Comparison of ENCODE assay signal across 1 cellular context in the genomic region with DNA sequence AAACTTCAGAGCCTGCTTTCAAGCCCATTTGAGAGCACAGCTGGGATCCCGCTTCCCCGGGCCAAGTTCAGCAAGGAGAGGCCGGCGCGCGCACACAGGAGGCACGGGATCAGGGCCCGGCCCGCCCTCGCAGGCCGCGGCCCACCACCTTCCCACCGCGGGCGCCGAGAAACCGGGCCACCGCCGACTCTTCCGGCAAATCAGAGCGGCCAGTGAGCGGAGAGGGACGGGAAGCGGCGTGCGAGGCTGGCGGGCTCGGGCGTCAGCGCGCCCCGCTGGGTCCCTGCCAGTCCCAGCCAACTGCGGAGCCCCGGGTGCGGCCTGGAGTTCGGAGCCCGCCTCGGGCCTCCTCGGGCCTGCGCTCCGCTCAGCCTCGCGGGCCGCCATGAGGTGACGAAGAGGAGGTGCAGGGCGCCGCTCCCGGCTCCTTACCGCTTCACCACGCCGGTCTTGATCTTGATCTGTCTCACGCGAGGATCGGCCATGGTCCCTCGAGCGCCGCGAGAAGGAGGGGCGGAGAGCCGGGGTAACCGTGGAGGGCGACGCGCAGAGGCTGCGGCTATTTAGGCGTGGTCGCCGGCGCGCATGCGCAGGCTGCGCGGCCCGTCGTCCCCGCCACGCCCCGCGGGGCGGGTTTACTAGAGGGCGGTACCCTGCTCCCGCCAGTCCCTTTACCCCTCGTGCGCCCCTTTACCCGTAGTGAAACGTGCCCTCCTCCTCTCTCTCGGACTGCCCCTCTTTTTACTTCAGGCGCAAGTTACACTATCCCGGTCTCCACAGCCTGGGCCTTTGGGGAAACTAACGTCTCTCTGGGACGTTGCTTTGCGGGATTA.
TF ChIP-seq lines count a peak whose summit lies in the region.

A gene with protein sequence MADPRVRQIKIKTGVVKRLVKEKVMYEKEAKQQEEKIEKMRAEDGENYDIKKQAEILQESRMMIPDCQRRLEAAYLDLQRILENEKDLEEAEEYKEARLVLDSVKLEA (minus strand): TSS at position 567 of the 833 bp plus-strand sequence. CDS start 82 bp downstream, at position 485.

TF ChIP-seq in K562, 482 proteins besides CTCF, POLR2A, EP300 and RAD21 (continued from another document and continues in another):
- TF ChIP-seq TBL1XR1 (IDR thresholded peaks at IDR 0.05; ENCODE audit: low read length in 2 of 2) (no peak), SIN3B (IDR thresholded peaks at IDR 0.05; ENCODE audit: low read depth) (peak; percentile 72; the same call in 1 of the 2 replicates), ADNP (tag; IDR thresholded peaks at IDR 0.05) (no peak), KLF16 (IDR thresholded peaks at IDR 0.05) (no peak), SP1 (CRISPR knock-in tag; IDR thresholded peaks at IDR 0.05) (peak; percentile 64), CBX2 (IDR thresholded peaks at IDR 0.05; ENCODE audit: insufficient read depth, low read length, poor library complexity, severe bottlenecking) (no peak), U2AF2 (optimal IDR thresholded peaks at IDR 0.05; ENCODE audit: low read depth, low read length) (no peak), ZNF124 (CRISPR knock-in tag; IDR thresholded peaks at IDR 0.05) (peak; percentile 89; the same call in 1 of the 2 replicates), PCBP1 (IDR thresholded peaks at IDR 0.05; ENCODE audit: low read depth, low read length, poor library complexity, severe bottlenecking) (peak; percentile 71), MAZ (CRISPR knock-in tag; conservative IDR thresholded peaks at IDR 0.05 in 1 of 2, IDR thresholded peaks at IDR 0.05 in 1 of 2) (peak; percentile 49 to 79; a peak in 3 of 4 replicates), NCOA1 (IDR thresholded peaks at IDR 0.05; ENCODE audit: low read depth) (no peak), CREB1 (IDR thresholded peaks at IDR 0.05) (peak; percentile 39), CREB1 (CRISPR knock-in tag; IDR thresholded peaks at IDR 0.05) (peak; percentile 45), ZSCAN32 (CRISPR knock-in tag; IDR thresholded peaks at IDR 0.05) (no peak), TRIM28 (IDR thresholded peaks at IDR 0.05) (no peak), RAD51 (IDR thresholded peaks at IDR 0.05; ENCODE audit: borderline replicate concordance, low read depth) (peak; percentile 89), HDAC2 (IDR thresholded peaks at IDR 0.05) (no peak), FOXP1 (CRISPR knock-in tag; IDR thresholded peaks at IDR 0.05) (peak; percentile 73), MED1 (CRISPR knock-in tag; IDR thresholded peaks at IDR 0.05; ENCODE audit: borderline replicate concordance) (no peak), TEAD4 (IDR thresholded peaks at IDR 0.05; ENCODE audit: low read length) (no peak), TEAD4 (CRISPR knock-in tag; IDR thresholded peaks at IDR 0.05; ENCODE audit: borderline replicate concordance) (no peak), TCF7 (IDR thresholded peaks at IDR 0.05; ENCODE audit: borderline replicate concordance) (no peak), HIVEP1 (CRISPR knock-in tag; IDR thresholded peaks at IDR 0.05) (no peak; the same call in 1 of the 2 replicates)
- TF ChIP-seq, protein P1, sequence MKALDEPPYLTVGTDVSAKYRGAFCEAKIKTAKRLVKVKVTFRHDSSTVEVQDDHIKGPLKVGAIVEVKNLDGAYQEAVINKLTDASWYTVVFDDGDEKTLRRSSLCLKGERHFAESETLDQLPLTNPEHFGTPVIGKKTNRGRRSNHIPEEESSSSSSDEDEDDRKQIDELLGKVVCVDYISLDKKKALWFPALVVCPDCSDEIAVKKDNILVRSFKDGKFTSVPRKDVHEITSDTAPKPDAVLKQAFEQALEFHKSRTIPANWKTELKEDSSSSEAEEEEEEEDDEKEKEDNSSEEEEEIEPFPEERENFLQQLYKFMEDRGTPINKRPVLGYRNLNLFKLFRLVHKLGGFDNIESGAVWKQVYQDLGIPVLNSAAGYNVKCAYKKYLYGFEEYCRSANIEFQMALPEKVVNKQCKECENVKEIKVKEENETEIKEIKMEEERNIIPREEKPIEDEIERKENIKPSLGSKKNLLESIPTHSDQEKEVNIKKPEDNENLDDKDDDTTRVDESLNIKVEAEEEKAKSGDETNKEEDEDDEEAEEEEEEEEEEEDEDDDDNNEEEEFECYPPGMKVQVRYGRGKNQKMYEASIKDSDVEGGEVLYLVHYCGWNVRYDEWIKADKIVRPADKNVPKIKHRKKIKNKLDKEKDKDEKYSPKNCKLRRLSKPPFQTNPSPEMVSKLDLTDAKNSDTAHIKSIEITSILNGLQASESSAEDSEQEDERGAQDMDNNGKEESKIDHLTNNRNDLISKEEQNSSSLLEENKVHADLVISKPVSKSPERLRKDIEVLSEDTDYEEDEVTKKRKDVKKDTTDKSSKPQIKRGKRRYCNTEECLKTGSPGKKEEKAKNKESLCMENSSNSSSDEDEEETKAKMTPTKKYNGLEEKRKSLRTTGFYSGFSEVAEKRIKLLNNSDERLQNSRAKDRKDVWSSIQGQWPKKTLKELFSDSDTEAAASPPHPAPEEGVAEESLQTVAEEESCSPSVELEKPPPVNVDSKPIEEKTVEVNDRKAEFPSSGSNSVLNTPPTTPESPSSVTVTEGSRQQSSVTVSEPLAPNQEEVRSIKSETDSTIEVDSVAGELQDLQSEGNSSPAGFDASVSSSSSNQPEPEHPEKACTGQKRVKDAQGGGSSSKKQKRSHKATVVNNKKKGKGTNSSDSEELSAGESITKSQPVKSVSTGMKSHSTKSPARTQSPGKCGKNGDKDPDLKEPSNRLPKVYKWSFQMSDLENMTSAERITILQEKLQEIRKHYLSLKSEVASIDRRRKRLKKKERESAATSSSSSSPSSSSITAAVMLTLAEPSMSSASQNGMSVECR (CRISPR knock-in tag; IDR thresholded peaks at IDR 0.05) = no peak
- TF ChIP-seq, protein P2, sequence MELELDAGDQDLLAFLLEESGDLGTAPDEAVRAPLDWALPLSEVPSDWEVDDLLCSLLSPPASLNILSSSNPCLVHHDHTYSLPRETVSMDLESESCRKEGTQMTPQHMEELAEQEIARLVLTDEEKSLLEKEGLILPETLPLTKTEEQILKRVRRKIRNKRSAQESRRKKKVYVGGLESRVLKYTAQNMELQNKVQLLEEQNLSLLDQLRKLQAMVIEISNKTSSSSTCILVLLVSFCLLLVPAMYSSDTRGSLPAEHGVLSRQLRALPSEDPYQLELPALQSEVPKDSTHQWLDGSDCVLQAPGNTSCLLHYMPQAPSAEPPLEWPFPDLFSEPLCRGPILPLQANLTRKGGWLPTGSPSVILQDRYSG (tag; conservative IDR thresholded peaks at IDR 0.05; ENCODE audit: low read depth) = no peak
- TF ChIP-seq, protein P3, sequence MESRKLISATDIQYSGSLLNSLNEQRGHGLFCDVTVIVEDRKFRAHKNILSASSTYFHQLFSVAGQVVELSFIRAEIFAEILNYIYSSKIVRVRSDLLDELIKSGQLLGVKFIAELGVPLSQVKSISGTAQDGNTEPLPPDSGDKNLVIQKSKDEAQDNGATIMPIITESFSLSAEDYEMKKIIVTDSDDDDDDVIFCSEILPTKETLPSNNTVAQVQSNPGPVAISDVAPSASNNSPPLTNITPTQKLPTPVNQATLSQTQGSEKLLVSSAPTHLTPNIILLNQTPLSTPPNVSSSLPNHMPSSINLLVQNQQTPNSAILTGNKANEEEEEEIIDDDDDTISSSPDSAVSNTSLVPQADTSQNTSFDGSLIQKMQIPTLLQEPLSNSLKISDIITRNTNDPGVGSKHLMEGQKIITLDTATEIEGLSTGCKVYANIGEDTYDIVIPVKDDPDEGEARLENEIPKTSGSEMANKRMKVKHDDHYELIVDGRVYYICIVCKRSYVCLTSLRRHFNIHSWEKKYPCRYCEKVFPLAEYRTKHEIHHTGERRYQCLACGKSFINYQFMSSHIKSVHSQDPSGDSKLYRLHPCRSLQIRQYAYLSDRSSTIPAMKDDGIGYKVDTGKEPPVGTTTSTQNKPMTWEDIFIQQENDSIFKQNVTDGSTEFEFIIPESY (CRISPR knock-in tag; IDR thresholded peaks at IDR 0.05) = peak; percentile 59; the same call in 1 of the 2 replicates
- TF ChIP-seq, protein P4, sequence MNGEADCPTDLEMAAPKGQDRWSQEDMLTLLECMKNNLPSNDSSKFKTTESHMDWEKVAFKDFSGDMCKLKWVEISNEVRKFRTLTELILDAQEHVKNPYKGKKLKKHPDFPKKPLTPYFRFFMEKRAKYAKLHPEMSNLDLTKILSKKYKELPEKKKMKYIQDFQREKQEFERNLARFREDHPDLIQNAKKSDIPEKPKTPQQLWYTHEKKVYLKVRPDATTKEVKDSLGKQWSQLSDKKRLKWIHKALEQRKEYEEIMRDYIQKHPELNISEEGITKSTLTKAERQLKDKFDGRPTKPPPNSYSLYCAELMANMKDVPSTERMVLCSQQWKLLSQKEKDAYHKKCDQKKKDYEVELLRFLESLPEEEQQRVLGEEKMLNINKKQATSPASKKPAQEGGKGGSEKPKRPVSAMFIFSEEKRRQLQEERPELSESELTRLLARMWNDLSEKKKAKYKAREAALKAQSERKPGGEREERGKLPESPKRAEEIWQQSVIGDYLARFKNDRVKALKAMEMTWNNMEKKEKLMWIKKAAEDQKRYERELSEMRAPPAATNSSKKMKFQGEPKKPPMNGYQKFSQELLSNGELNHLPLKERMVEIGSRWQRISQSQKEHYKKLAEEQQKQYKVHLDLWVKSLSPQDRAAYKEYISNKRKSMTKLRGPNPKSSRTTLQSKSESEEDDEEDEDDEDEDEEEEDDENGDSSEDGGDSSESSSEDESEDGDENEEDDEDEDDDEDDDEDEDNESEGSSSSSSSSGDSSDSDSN (IDR thresholded peaks at IDR 0.05; ENCODE audit: borderline replicate concordance in 1 of 2, low read depth in 2 of 2, low read length in 2 of 2) = peak in 1 of 2 experiments; percentile 75; a peak in 2 of 4 replicates
- TF ChIP-seq, protein P5, sequence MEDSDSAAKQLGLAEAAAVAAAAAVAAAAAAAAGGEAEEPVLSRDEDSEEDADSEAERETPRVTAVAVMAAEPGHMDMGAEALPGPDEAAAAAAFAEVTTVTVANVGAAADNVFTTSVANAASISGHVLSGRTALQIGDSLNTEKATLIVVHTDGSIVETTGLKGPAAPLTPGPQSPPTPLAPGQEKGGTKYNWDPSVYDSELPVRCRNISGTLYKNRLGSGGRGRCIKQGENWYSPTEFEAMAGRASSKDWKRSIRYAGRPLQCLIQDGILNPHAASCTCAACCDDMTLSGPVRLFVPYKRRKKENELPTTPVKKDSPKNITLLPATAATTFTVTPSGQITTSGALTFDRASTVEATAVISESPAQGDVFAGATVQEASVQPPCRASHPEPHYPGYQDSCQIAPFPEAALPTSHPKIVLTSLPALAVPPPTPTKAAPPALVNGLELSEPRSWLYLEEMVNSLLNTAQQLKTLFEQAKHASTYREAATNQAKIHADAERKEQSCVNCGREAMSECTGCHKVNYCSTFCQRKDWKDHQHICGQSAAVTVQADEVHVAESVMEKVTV (CRISPR knock-in tag; IDR thresholded peaks at IDR 0.05) = no peak
- TF ChIP-seq, protein P6, sequence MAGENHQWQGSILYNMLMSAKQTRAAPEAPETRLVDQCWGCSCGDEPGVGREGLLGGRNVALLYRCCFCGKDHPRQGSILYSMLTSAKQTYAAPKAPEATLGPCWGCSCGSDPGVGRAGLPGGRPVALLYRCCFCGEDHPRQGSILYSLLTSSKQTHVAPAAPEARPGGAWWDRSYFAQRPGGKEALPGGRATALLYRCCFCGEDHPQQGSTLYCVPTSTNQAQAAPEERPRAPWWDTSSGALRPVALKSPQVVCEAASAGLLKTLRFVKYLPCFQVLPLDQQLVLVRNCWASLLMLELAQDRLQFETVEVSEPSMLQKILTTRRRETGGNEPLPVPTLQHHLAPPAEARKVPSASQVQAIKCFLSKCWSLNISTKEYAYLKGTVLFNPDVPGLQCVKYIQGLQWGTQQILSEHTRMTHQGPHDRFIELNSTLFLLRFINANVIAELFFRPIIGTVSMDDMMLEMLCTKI (IDR thresholded peaks at IDR 0.05; ENCODE audit: partially characterized antibody) = no peak
- TF ChIP-seq, protein P7, sequence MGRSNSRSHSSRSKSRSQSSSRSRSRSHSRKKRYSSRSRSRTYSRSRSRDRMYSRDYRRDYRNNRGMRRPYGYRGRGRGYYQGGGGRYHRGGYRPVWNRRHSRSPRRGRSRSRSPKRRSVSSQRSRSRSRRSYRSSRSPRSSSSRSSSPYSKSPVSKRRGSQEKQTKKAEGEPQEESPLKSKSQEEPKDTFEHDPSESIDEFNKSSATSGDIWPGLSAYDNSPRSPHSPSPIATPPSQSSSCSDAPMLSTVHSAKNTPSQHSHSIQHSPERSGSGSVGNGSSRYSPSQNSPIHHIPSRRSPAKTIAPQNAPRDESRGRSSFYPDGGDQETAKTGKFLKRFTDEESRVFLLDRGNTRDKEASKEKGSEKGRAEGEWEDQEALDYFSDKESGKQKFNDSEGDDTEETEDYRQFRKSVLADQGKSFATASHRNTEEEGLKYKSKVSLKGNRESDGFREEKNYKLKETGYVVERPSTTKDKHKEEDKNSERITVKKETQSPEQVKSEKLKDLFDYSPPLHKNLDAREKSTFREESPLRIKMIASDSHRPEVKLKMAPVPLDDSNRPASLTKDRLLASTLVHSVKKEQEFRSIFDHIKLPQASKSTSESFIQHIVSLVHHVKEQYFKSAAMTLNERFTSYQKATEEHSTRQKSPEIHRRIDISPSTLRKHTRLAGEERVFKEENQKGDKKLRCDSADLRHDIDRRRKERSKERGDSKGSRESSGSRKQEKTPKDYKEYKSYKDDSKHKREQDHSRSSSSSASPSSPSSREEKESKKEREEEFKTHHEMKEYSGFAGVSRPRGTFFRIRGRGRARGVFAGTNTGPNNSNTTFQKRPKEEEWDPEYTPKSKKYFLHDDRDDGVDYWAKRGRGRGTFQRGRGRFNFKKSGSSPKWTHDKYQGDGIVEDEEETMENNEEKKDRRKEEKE (IDR thresholded peaks at IDR 0.05; ENCODE audit: borderline replicate concordance in 1 of 2, control insufficient read depth in 1 of 2, low read depth in 2 of 2, low read length in 1 of 2) = no peak
- TF ChIP-seq, protein P8, sequence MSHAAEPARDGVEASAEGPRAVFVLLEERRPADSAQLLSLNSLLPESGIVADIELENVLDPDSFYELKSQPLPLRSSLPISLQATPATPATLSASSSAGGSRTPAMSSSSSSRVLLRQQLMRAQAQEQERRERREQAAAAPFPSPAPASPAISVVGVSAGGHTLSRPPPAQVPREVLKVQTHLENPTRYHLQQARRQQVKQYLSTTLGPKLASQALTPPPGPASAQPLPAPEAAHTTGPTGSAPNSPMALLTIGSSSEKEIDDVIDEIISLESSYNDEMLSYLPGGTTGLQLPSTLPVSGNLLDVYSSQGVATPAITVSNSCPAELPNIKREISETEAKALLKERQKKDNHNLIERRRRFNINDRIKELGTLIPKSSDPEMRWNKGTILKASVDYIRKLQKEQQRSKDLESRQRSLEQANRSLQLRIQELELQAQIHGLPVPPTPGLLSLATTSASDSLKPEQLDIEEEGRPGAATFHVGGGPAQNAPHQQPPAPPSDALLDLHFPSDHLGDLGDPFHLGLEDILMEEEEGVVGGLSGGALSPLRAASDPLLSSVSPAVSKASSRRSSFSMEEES (CRISPR knock-in tag; IDR thresholded peaks at IDR 0.05) = peak; percentile 95
